Comparison of ENCODE assay signal across 8 cellular contexts in the genomic region with DNA sequence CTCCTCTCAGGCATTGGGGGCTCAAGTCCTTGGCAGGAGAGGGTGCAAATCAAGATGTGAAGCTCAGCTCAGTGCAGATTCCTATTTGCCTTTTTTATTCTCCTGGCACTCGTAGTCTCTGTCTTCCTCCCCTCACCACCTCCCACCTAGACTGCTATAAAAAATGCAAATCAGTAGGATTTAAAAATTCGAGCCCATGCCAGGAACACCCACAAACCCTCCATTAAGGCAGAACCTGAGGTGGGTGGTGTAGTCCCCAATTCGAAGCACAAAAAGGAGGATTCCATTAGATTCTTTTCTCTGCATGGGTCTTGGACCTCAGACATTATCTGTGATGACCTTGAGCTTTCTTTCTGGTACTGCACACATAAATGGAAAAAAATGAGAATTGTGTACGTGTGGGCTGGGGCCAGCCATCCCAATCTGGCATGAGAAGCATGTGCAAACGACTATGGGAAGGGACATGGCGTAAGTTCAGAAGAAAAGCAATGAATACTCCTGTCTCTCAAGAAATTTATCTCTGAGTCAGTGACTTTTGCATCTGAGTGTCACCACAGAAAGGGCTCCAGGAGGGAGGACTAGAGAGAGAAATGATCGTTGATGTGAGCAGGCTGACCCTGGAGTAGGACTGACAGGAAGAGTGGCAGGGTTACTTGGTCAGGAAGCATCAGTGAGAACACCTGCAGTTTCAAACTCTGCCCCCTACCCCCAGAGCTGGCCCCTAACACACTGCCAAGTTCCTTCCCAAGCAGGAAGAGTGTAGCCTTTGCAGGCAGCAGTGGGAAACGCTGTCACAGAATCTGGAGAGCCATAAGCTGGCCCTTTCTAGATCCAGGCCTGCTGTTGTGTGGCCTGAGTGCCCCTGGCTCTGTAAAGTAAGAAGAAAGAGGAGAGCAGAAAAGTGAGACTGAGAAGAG. TPM values are rescaled to one million over a fixed set of nuclear protein-coding genes. Genes with fewer than 3 reads are reported as not detected.
DNase-seq lines count a peak whose midpoint lies in the region; ATAC-seq and TF ChIP-seq lines count a peak whose summit lies in the region.

No MANE protein-coding gene starts in this region.

- peaks cover 22% of the 10 kb centered on the region for H3K4me1 ChIP-seq in CD8-positive, alpha-beta memory T cell (ENCODE audit: insufficient read depth, low read length)
- H3K4me1 ChIP-seq in MM.1S (ENCODE audit: low read length): peaks cover 8% of the 10 kb centered on the region
- H3K4me1 ChIP-seq in ectodermal cell (ENCODE audit: control insufficient read depth, insufficient read depth, low read length): peaks cover 36% of the 10 kb centered on the region
- H3K4me1 ChIP-seq in neuron (ENCODE audit: insufficient read depth, low read length): peaks cover 42% of the 10 kb centered on the region

- peaks cover 30% of the 10 kb centered on the region for H3K27me3 ChIP-seq in CD8-positive, alpha-beta memory T cell (ENCODE audit: insufficient read depth, low read length, poor library complexity, severe bottlenecking)
- no peaks in the 10 kb centered on the region for H3K27me3 ChIP-seq in MM.1S (replicated peaks; ENCODE audit: insufficient read depth, low read length)
- peaks cover 7% of the 10 kb centered on the region for H3K27me3 ChIP-seq in ectodermal cell (ENCODE audit: control insufficient read depth, insufficient read depth, low read length, poor library complexity, severe bottlenecking)
- H3K27me3 ChIP-seq in neuron (ENCODE audit: insufficient read depth, low read length): no peaks in the 10 kb centered on the region

- H3K4me2 ChIP-seq in MM.1S (ENCODE audit: low read depth, low read length): peak overlapping the region; percentile 91; the same call in 1 of the 2 replicates

- peak overlapping the region in 6 of 8 donors; percentile 1 to 91 (median 43) for H3K27ac Mint-ChIP-seq in CD8-positive, alpha-beta memory T cell
- H3K27ac Mint-ChIP-seq in glutamatergic neuron (ENCODE audit: unreplicated experiment): no peak overlapping the region

- 51 to 56% methylated on average over 8 of the region's 8 CpGs for WGBS in ectodermal cell, 2 experiments

- H3K79me2 ChIP-seq in MM.1S (ENCODE audit: low read length): peaks cover 3% of the 10 kb centered on the region; the same call in 1 of the 2 replicates

- no peak for ATAC-seq in HG03457 (IDR thresholded peaks at IDR 0.05; ENCODE audit: unreplicated experiment)

- no peaks in the 10 kb centered on the region for H3K36me3 ChIP-seq in CD8-positive, alpha-beta memory T cell (ENCODE audit: insufficient read depth, low read length)
- H3K36me3 ChIP-seq in MM.1S (replicated peaks; ENCODE audit: insufficient read depth, low read length): no peaks in the 10 kb centered on the region
- no peaks in the 10 kb centered on the region for H3K36me3 ChIP-seq in ectodermal cell (ENCODE audit: control insufficient read depth, insufficient read depth, low read length)
- H3K36me3 ChIP-seq in neuron (ENCODE audit: insufficient read depth, low read length): no peaks in the 10 kb centered on the region

- CTCF ChIA-PET in CD8-positive, alpha-beta memory T cell (lab: Charles Lee): interaction anchor here (1.1 to 4.2 kb wide), 7 partner anchors 12 to 230 kb away, joined by 3 to 19 read pairs (median 12); a partner anchor contains a TSS

- no peaks in the 10 kb centered on the region for H3K9me3 Mint-ChIP-seq in CD8-positive, alpha-beta memory T cell
- H3K9me3 Mint-ChIP-seq in glutamatergic neuron (ENCODE audit: unreplicated experiment): peaks cover 32% of the 10 kb centered on the region

- no peaks in the 10 kb centered on the region for H4K20me1 ChIP-seq in MM.1S (ENCODE audit: insufficient read depth, low read length)

- no peak overlapping the region; the same call in 1 of the 2 replicates for H3K9ac ChIP-seq in MM.1S (ENCODE audit: low read length)

- peak overlapping the region; percentile 40; the same call in 1 of the 2 replicates for H2AFZ ChIP-seq in MM.1S (ENCODE audit: low read length)
- H2AFZ ChIP-seq in neuron (ENCODE audit: low read depth, low read length): no peak overlapping the region

- in situ Hi-C loops in GM13976 (cut with MboI; ENCODE audit: low sequenced_read_pairs, unreplicated experiment): no loop called here

- H3K27me3 Mint-ChIP-seq in CD8-positive, alpha-beta memory T cell: peaks cover 16% of the 10 kb centered on the region in 2 donors
- peaks cover 40% of the 10 kb centered on the region for H3K27me3 Mint-ChIP-seq in glutamatergic neuron (ENCODE audit: unreplicated experiment)

- peaks cover 15 to 26% (median 16%) of the 10 kb centered on the region in 3 donors for H3K4me1 Mint-ChIP-seq in CD8-positive, alpha-beta memory T cell
- H3K4me1 Mint-ChIP-seq in glutamatergic neuron (ENCODE audit: low read depth, unreplicated experiment): peaks cover 31% of the 10 kb centered on the region

- H3K27ac ChIP-seq in CD8-positive, alpha-beta memory T cell (ENCODE audit: low read depth, low read length): no peak overlapping the region
- H3K27ac ChIP-seq in MM.1S (ENCODE audit: low read length) (peak overlapping the region; percentile 75; the same call in 1 of the 2 replicates), ectodermal cell (ENCODE audit: insufficient read depth, low read depth, low read length, poor library complexity, severe bottlenecking) (no peak overlapping the region)

- peak overlapping the region; percentile 85 to 96 (median 89) for H3K4me3 Mint-ChIP-seq in CD8-positive, alpha-beta memory T cell
- no peak overlapping the region for H3K4me3 Mint-ChIP-seq in glutamatergic neuron (ENCODE audit: unreplicated experiment)

- H3F3A ChIP-seq in MM.1S (ENCODE audit: insufficient read depth, low read length): peaks cover 10% of the 10 kb centered on the region; the same call in 1 of the 2 replicates

- POLR2A ChIA-PET in CD8-positive, alpha-beta memory T cell (lab: Charles Lee): interaction anchor here (1.0 to 2.8 kb wide), 3 partner anchors 13 to 23 kb away, joined by 3 to 15 read pairs (median 3); a partner anchor contains a TSS

- H3K9me3 ChIP-seq in CD8-positive, alpha-beta memory T cell (ENCODE audit: low read length): no peaks in the 10 kb centered on the region
- no peaks in the 10 kb centered on the region for H3K9me3 ChIP-seq in MM.1S (replicated peaks; ENCODE audit: insufficient read depth, low read length)
- H3K9me3 ChIP-seq in ectodermal cell (ENCODE audit: control insufficient read depth, low read length): no peaks in the 10 kb centered on the region
- H3K9me3 ChIP-seq in neuron (ENCODE audit: low read length): no peaks in the 10 kb centered on the region

- H3K4me3 ChIP-seq in CD8-positive, alpha-beta memory T cell (ENCODE audit: low read length): peak overlapping the region; percentile 74
- H3K4me3 ChIP-seq in MM.1S (ENCODE audit: low read length) (peak overlapping the region; percentile 66), ectodermal cell (ENCODE audit: insufficient read depth, low read depth, low read length) (peak overlapping the region; percentile 50), neuron (ENCODE audit: low read length) (peak overlapping the region; percentile 47)

- H3K9me2 ChIP-seq in MM.1S (replicated peaks; ENCODE audit: insufficient read depth, low read length): no peaks in the 10 kb centered on the region

- H3K36me3 Mint-ChIP-seq in CD8-positive, alpha-beta memory T cell: peaks cover 0 to 5% (median 0%) of the 10 kb centered on the region in 3 donors
- peaks cover 14% of the 10 kb centered on the region for H3K36me3 Mint-ChIP-seq in glutamatergic neuron (ENCODE audit: unreplicated experiment)

- DNase-seq in CD8-positive, alpha-beta memory T cell: no peak
- DNase-seq in MM.1S: no peak
- DNase-seq in GM13976 (ENCODE audit: low spot score): no peak
- DNase-seq in H4 (ENCODE audit: low spot score): no peak
- no peak for DNase-seq in glutamatergic neuron

- no peak for TF ChIP-seq CTCF in MM.1S (IDR thresholded peaks at IDR 0.05; ENCODE audit: low read length)
- TF ChIP-seq CTCF in GM13976 (IDR thresholded peaks at IDR 0.05; ENCODE audit: borderline replicate concordance, control extremely low read depth, extremely low read depth, insufficient read depth, missing control alignments): no peak
- TF ChIP-seq CTCF in glutamatergic neuron (IDR thresholded peaks at IDR 0.05; ENCODE audit: partially characterized antibody, unreplicated experiment): no peak

RNA-seq across cellular contexts. Expression of a gene that starts 1.7 kb away (rescaled TPM):
- 1 to 10 TPM; 1.8 to 3.8 TPM for total RNA-seq in CD8-positive, alpha-beta memory T cell
- not detected for polyA plus RNA-seq in CD8-positive, alpha-beta memory T cell
- polyA plus RNA-seq in ectodermal cell (2013, experiment 1 of 4): 7.6 TPM
- 7.1 TPM for polyA plus RNA-seq in ectodermal cell (2013, experiment 2 of 4)
- polyA plus RNA-seq in ectodermal cell (2013, experiment 3 of 4): 5.7 TPM
- polyA plus RNA-seq in ectodermal cell (2013, experiment 4 of 4): 5.3 TPM
- total RNA-seq in H4 (2014; rRNA removed; shearing (Covaris generic)): 3.7 and 4.4 TPM in 2 replicates
- 112 TPM for total RNA-seq in glutamatergic neuron (ENCODE audit: unreplicated experiment)

RNA-seq across cellular contexts. Expression of a gene that starts 18.2 kb away (rescaled TPM):
- 10 to 100 TPM; 21.8 to 22.7 TPM for total RNA-seq in CD8-positive, alpha-beta memory T cell
- polyA plus RNA-seq in CD8-positive, alpha-beta memory T cell: 9.8 TPM
- 21.6 TPM for polyA plus RNA-seq in ectodermal cell (2013, experiment 1 of 4)
- polyA plus RNA-seq in ectodermal cell (2013, experiment 2 of 4): 24.6 TPM
- polyA plus RNA-seq in ectodermal cell (2013, experiment 3 of 4): 20.3 TPM
- 20.8 TPM for polyA plus RNA-seq in ectodermal cell (2013, experiment 4 of 4)
- 20.0 and 22.7 TPM in 2 replicates for total RNA-seq in H4 (2014; rRNA removed; shearing (Covaris generic))
- 17.3 TPM for total RNA-seq in glutamatergic neuron (ENCODE audit: unreplicated experiment)

Comparison
In these comparisons a context has a peak if more than half of its experiments do, and no peak if none do; other contexts are left out.
1. RNA of a gene that starts 1.7 kb away (total RNA-seq): 112 TPM in glutamatergic neuron (single experiment); 1.8 to 3.8 TPM in CD8-positive, alpha-beta memory T cell and 3.7 to 4.4 TPM in H4; every median in the first group is over 10 times any median in the second.
2. Peak in every context shown above with its lines, with median percentiles within 50 percentile points of each other: H3K4me3 ChIP-seq.